In the genomic region with DNA sequence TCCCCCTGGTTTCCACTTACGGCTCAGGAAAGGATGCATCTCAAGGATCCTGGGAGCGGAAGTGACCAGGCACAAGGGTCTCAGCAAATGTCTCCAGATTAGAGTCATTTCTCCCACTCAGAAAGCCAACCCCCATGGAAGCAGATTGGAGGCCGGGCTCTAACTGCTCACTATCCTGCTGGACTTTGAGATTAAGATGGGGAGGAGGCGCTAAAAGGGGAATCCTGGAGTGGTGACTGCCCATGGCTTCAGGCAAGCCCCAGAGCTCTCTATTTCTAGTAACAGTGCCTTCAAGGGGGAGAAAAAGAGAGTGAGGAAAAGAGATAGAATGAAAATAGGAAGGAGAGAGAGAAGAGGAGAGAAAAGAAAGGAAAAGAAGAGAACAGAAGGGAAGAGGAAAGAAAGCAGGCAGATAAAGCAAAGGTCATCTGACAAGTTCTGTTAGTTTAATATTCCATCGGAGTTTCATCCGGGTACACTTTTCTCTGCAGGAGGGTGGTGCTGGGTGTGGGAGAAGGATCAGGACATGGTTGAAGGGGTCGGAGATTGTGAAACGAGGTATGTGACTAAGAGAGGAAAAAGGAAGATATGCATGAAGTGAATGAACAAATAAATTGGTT, we compare ENCODE assay signal across 30 cellular contexts. TPM values are rescaled to one million over a fixed set of nuclear protein-coding genes. Genes with fewer than 3 reads are reported as not detected.
DNase-seq lines count a peak whose midpoint lies in the region; ATAC-seq and TF ChIP-seq lines count a peak whose summit lies in the region.
"Had no signal": no experiment of that assay in that cellular context is flagged by ENCODE, and none has a peak within 500 bp of the region (broad histone marks: within the 10 kb centered on the region; RNA-seq: fewer than 3 reads in every experiment).

A gene with protein sequence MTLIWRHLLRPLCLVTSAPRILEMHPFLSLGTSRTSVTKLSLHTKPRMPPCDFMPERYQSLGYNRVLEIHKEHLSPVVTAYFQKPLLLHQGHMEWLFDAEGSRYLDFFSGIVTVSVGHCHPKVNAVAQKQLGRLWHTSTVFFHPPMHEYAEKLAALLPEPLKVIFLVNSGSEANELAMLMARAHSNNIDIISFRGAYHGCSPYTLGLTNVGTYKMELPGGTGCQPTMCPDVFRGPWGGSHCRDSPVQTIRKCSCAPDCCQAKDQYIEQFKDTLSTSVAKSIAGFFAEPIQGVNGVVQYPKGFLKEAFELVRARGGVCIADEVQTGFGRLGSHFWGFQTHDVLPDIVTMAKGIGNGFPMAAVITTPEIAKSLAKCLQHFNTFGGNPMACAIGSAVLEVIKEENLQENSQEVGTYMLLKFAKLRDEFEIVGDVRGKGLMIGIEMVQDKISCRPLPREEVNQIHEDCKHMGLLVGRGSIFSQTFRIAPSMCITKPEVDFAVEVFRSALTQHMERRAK (minus strand): TSS at position 165 of the 620 bp plus-strand sequence. CDS start 57 bp downstream, at position 108.

- H3K18ac ChIP-seq in mesendoderm (ENCODE audit: low read length): no peak within 1 kb of the TSS

- no peak within 1 kb of the TSS for H2BK120ac ChIP-seq in mesendoderm (ENCODE audit: low read depth, low read length)

- no peak within 1 kb of the TSS for H3K4me3 ChIP-seq in choroid plexus epithelial cell (ENCODE audit: low read depth, low read length)
- H3K4me3 ChIP-seq in mesendoderm (ENCODE audit: low read length): no peak within 1 kb of the TSS
- H3K4me3 ChIP-seq: adrenal gland, dorsolateral prefrontal cortex, gastroesophageal sphincter, left ventricle myocardium inferior, MG63, sigmoid colon, tibial nerve had no signal

- no peaks in the 10 kb centered on the region for H3K36me3 ChIP-seq in mesendoderm (ENCODE audit: control insufficient read depth, insufficient read depth, low read length)
- H3K36me3 ChIP-seq: adrenal gland, gastroesophageal sphincter, left ventricle myocardium inferior, MG63, neutrophil, sigmoid colon, tibial nerve had no signal

- H3K56ac ChIP-seq in mesendoderm (ENCODE audit: low read length): no peak within 1 kb of the TSS

- H3K23ac ChIP-seq in mesendoderm (ENCODE audit: low read length): no peak within 1 kb of the TSS

- H3K9ac ChIP-seq in mesendoderm (ENCODE audit: low read length): no peak within 1 kb of the TSS
- H3K9ac ChIP-seq: KMS-11 had no signal

- no peak within 1 kb of the TSS for H3K4ac ChIP-seq in mesendoderm (ENCODE audit: low read depth, low read length)

- no peak within 1 kb of the TSS for H2BK15ac ChIP-seq in mesendoderm (replicated peaks; ENCODE audit: low read depth)

- no peak within 1 kb of the TSS for H4K8ac ChIP-seq in mesendoderm (ENCODE audit: low read depth, low read length)

- no peak within 1 kb of the TSS for H3K4me2 ChIP-seq in mesendoderm (ENCODE audit: low read length)
- H3K4me2 ChIP-seq: KMS-11 had no signal

- no peak within 1 kb of the TSS for H3K27ac ChIP-seq in mesendoderm (ENCODE audit: low read depth, low read length)
- H3K27ac ChIP-seq: adrenal gland, dorsolateral prefrontal cortex, gastroesophageal sphincter, KMS-11, left ventricle myocardium inferior, neutrophil, sigmoid colon, tibial nerve had no signal

- DNase-seq in HuH-7 (ENCODE audit: low spot score) (peak; percentile 56), choroid plexus epithelial cell (ENCODE audit: low read depth) (peak; percentile 21), left kidney (ENCODE audit: low read depth, low spot score) (peak; percentile 24), mesendoderm (no peak)
- no peak for DNase-seq in activated effector memory CD4-positive, alpha-beta T cell treated with anti-CD3 and anti-CD28 coated beads, Interleukin-2, amount 50 U/mL, for 16 hours
- DNase-seq in stimulated activated CD4-positive, alpha-beta T cell treated with anti-CD3 and anti-CD28 coated beads, Interleukin-4, amount 100 ng/mL, for 1 hour: no peak
- DNase-seq: activated CD4-positive, alpha-beta memory T cell treated with anti-CD3 and anti-CD28 coated beads, Interleukin-2, amount 10 ng/mL, durations not matched to agents 7 days and 5 days; activated CD8-positive, alpha-beta memory T cell treated with anti-CD3 and anti-CD28 coated beads, Interleukin-2, amount 50 U/mL, for 4 hours; activated naive CD4-positive, alpha-beta T cell treated with anti-CD3 and anti-CD28 coated beads, Interleukin-2, amount 10 ng/mL, durations not matched to agents 7 days and 5 days; adrenal gland; C1 segment of cervical spinal cord; DMS79; dorsolateral prefrontal cortex; GOT3; hippocampal formation; immature natural killer cell; left ventricle myocardium inferior; MG63; NCI-H1105 treated with DMSO at 0.1 percent for 48 hours; NCI-H187 treated with DMSO at 0.1 percent for 48 hours; NCI-H2171 treated with DMSO at 0.1 percent for 48 hours; NCI-H524 treated with DMSO at 0.1 percent for 48 hours; OCI-M1; sigmoid colon; stimulated activated CD4-positive, alpha-beta T cell treated with anti-CD3 and anti-CD28 coated beads, Interleukin-4, amount 100 ng/mL, for 4 hours had no signal

- H4K5ac ChIP-seq in mesendoderm (ENCODE audit: low read length): no peak within 1 kb of the TSS

- H3K4me1 ChIP-seq in mesendoderm (ENCODE audit: control insufficient read depth, low read depth, low read length): no peaks in the 10 kb centered on the region
- H3K4me1 ChIP-seq: adrenal gland, gastroesophageal sphincter, left ventricle myocardium inferior, sigmoid colon, tibial nerve had no signal

- H2BK5ac ChIP-seq in mesendoderm (ENCODE audit: low read length): no peak within 1 kb of the TSS

- no peaks in the 10 kb centered on the region for H3K79me2 ChIP-seq in mesendoderm (ENCODE audit: control insufficient read depth, insufficient read depth, low read length)

- TF ChIP-seq CTCF in choroid plexus epithelial cell (conservative IDR thresholded peaks at IDR 0.05; ENCODE audit: low read depth, low read length): no peak

- 100% methylated on average over 2 of the region's 8 CpGs for WGBS in mesendoderm (ENCODE audit: extremely low coverage, insufficient coverage, low lambda C conversion rate)

- ATAC-seq in GM19023 (IDR thresholded peaks at IDR 0.05; ENCODE audit: unreplicated experiment): no peak
- ATAC-seq: gastroesophageal sphincter had no signal

- no peaks in the 10 kb centered on the region for H3K27me3 ChIP-seq in mesendoderm (ENCODE audit: insufficient read depth, low read length, poor library complexity)
- H3K27me3 ChIP-seq: adrenal gland, MG63, neutrophil, sigmoid colon, tibial nerve had no signal

- no peak within 1 kb of the TSS for H2AK5ac ChIP-seq in mesendoderm (ENCODE audit: low read length)

- H3K79me1 ChIP-seq in mesendoderm (ENCODE audit: low read length): no peaks in the 10 kb centered on the region

RNA-seq across cellular contexts. Expression of the gene that starts here (rescaled TPM):
- polyA plus RNA-seq in mesendoderm (2013, experiment 1 of 2): not detected
- not detected for polyA plus RNA-seq in mesendoderm (2013, experiment 2 of 2)
- polyA plus RNA-seq: immature natural killer cell, sigmoid colon had no signal

Comparison
In these comparisons a context has a peak if more than half of its experiments do, and no peak if none do; other contexts are left out.
1. DNase-seq: peak in HuH-7 (single experiment), choroid plexus epithelial cell (single experiment) and left kidney (single experiment); none in activated effector memory CD4-positive, alpha-beta T cell treated with anti-CD3 and anti-CD28 coated beads, Interleukin-2, amount 50 U/mL, for 16 hours (single experiment), mesendoderm (single experiment) and stimulated activated CD4-positive, alpha-beta T cell treated with anti-CD3 and anti-CD28 coated beads, Interleukin-4, amount 100 ng/mL, for 1 hour (single experiment).